ENCODE assay signal across 1 cellular context in the genomic region with DNA sequence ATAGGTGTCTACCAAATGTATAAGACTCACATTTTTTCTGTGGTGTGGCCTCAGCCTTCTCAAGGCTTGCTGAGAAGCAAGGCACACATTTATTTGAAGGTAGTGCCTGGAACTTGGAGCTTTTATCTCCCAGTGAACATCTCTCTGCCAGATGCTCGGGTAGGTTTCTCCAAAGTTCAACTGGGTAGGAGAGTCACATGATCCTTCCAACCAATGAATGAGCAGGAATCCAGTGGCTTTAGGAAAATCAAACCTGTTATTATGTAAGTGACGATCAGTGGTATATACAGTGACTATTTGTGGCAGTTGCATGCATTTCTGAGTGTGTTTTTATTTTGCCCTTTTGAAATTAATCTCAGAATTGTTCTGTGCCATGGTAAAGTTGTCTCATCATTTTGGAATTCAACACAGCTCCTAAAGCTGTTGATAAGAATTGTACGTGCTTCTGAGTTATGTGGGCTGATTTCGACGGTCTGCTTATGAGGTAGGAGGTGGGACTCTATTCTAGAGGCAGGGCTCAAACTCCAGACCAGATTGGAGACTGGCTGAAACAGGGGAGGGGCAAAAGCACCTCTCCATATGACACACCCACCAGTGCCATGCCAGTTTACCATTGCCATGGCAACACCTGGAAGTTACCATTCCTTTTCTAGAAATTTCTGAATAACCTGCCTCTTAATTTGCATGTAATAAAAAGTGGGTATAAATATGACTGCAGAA.
TF ChIP-seq lines count a peak whose summit lies in the region.

No MANE protein-coding gene starts in this region.

TF ChIP-seq in K562, 482 proteins besides CTCF, POLR2A, EP300 and RAD21 (continued from another document):
- no peak for TF ChIP-seq MITF (IDR thresholded peaks at IDR 0.05)
- no peak for TF ChIP-seq STAT6 (CRISPR knock-in tag; IDR thresholded peaks at IDR 0.05)
- TF ChIP-seq NFYB (IDR thresholded peaks at IDR 0.05; ENCODE audit: extremely low read depth, insufficient read length): no peak
- no peak for TF ChIP-seq YY1 (IDR thresholded peaks at IDR 0.05; ENCODE audit: borderline replicate concordance in 1 of 3, control insufficient read depth in 1 of 3, extremely low read depth in 1 of 3, insufficient read depth in 3 of 3, insufficient read length in 1 of 3, insufficient replicate concordance in 2 of 3, low read depth in 1 of 3, low read length in 2 of 3)
- TF ChIP-seq, protein P1, sequence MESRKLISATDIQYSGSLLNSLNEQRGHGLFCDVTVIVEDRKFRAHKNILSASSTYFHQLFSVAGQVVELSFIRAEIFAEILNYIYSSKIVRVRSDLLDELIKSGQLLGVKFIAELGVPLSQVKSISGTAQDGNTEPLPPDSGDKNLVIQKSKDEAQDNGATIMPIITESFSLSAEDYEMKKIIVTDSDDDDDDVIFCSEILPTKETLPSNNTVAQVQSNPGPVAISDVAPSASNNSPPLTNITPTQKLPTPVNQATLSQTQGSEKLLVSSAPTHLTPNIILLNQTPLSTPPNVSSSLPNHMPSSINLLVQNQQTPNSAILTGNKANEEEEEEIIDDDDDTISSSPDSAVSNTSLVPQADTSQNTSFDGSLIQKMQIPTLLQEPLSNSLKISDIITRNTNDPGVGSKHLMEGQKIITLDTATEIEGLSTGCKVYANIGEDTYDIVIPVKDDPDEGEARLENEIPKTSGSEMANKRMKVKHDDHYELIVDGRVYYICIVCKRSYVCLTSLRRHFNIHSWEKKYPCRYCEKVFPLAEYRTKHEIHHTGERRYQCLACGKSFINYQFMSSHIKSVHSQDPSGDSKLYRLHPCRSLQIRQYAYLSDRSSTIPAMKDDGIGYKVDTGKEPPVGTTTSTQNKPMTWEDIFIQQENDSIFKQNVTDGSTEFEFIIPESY (CRISPR knock-in tag; IDR thresholded peaks at IDR 0.05): no peak
- TF ChIP-seq USF1 (CRISPR knock-in tag; IDR thresholded peaks at IDR 0.05): peak; percentile 39; the same call in 1 of the 2 replicates
